In the genomic region with DNA sequence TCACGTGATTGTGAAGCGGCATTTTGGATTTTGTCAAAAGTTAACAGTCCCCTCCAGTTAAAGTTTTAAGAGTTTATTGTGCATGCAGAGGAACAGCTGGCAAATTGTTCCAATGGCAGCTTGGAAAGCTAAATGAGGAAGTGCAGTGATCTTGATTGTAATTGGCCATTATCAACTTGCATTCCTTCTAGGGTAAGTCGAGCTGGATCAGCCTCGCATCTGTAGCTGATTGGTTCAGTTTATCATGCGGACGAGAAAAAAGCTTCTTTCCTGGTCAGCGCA, we compare ENCODE assay signal across 8 cellular contexts. TPM values are rescaled to one million over a fixed set of nuclear protein-coding genes. Genes with fewer than 3 reads are reported as not detected.
DNase-seq lines count a peak whose midpoint lies in the region; ATAC-seq and TF ChIP-seq lines count a peak whose summit lies in the region.

No MANE protein-coding gene starts in this region.

- H3K4me1 Mint-ChIP-seq in natural killer cell: peaks cover 25 to 32% of the 10 kb centered on the region in 2 donors

- no peaks in the 10 kb centered on the region for H3K36me3 Mint-ChIP-seq in natural killer cell

- peak overlapping the region; percentile 100 for H3K4me3 Mint-ChIP-seq in natural killer cell

- H3K9me3 Mint-ChIP-seq in natural killer cell: no peaks in the 10 kb centered on the region

- no peaks in the 10 kb centered on the region for H3K27me3 Mint-ChIP-seq in natural killer cell (ENCODE audit: low read depth in 2 of 2)

- H3K27ac Mint-ChIP-seq in natural killer cell: peak overlapping the region; percentile 94 to 96

- H3K27ac ChIP-seq in heart right ventricle: peak overlapping the region in 9 of 10 donors; percentile 41 to 88 (median 85)
- peak overlapping the region; percentile 74 to 85 for H3K27ac ChIP-seq in esophagus (ENCODE audit: low read depth in 2 of 2, low read length in 1 of 2)

- WGBS in heart right ventricle, 2 donors: 1 to 2% methylated on average over 7 of the region's 7 CpGs
- WGBS in esophagus, 2 donors: 1 to 2% methylated on average over 7 of the region's 7 CpGs

- H3K27me3 ChIP-seq in heart right ventricle (no peaks in the 10 kb centered on the region), esophagus (ENCODE audit: control insufficient read depth in 1 of 2, insufficient read depth in 2 of 2, low read length in 2 of 2) (no peaks in the 10 kb centered on the region)

- H3K9me3 ChIP-seq in heart right ventricle (no peaks in the 10 kb centered on the region), esophagus (ENCODE audit: control insufficient read depth in 2 of 2, insufficient read depth in 1 of 2, low read depth in 1 of 2, low read length in 1 of 2) (no peaks in the 10 kb centered on the region)

- H3K36me3 ChIP-seq in heart right ventricle: peaks cover 0 to 15% (median 0%) of the 10 kb centered on the region in 9 donors
- H3K36me3 ChIP-seq in esophagus (ENCODE audit: control insufficient read depth in 2 of 2, insufficient read depth in 2 of 2, low read length in 1 of 2): peaks cover 0 to 4% of the 10 kb centered on the region in 2 donors

- ATAC-seq in heart right ventricle: no peak
- no peak for ATAC-seq in Right ventricle myocardium superior (ENCODE audit: poor library complexity)
- no peak for ATAC-seq in natural killer cell
- ATAC-seq in HG03439 (IDR thresholded peaks at IDR 0.05; ENCODE audit: unreplicated experiment): no peak

- peak overlapping the region; percentile 59 to 93 (median 72) for H3K4me3 ChIP-seq in heart right ventricle
- H3K4me3 ChIP-seq in esophagus (ENCODE audit: low read depth in 1 of 2, low read length in 2 of 2): peak overlapping the region; percentile 78 to 87

- no peak for DNase-seq in heart right ventricle
- DNase-seq in Right ventricle myocardium superior: no peak
- peak; percentile 69 for DNase-seq in HT-29 (ENCODE audit: low spot score)
- peak; percentile 70 for DNase-seq in SW480 (ENCODE audit: low spot score)
- DNase-seq in natural killer cell: no peak
- DNase-seq in activated effector memory CD4-positive, alpha-beta T cell treated with Interleukin-2 at 50 U/mL for 16 hours: no peak

- TF ChIP-seq CTCF in heart right ventricle (IDR thresholded peaks at IDR 0.05) (no peak), natural killer cell (IDR thresholded peaks at IDR 0.05) (no peak)

- H3K4me1 ChIP-seq in heart right ventricle (peaks cover 0 to 40% (median 24%) of the 10 kb centered on the region in 9 donors), esophagus (ENCODE audit: control insufficient read depth in 2 of 2, insufficient read depth in 2 of 2, low read length in 1 of 2) (peaks cover 0 to 5% of the 10 kb centered on the region in 2 donors)

- intact Hi-C loops in heart right ventricle (cut with DNase I): loop anchor here in 2 of 10 donors (2.0 to 5.0 kb wide), 2 partner anchors 32 to 144 kb away; a partner anchor contains a TSS
- intact Hi-C loops in Right ventricle myocardium superior (cut with DNase I): no loop called here
- intact Hi-C loops in natural killer cell (cut with micrococcal nuclease): no loop called here

RNA-seq across cellular contexts. Expression of a gene that starts 0.6 kb away (rescaled TPM):
- total RNA-seq in heart right ventricle (1 to 10 TPM; 1.7 to 5.6 (median 3.7) TPM), Right ventricle myocardium superior (3.4 TPM), natural killer cell (10 to 100 TPM; 16.7 to 18.6 (median 16.8) TPM)
- polyA plus RNA-seq in heart right ventricle (10 to 100 TPM in 1 of 2 donors, 1 to 10 TPM in 1; 2.5 to 10.9 TPM), esophagus (10 to 100 TPM in 1 of 2 donors, 1 to 10 TPM in 1; 4.7 to 11.3 TPM)
- total RNA-seq in HT-29 (2014; rRNA removed; shearing (Covaris generic)): 18.6 and 20.4 TPM in 2 replicates

RNA-seq across cellular contexts. Expression of a gene that starts 7.3 kb away (rescaled TPM):
- total RNA-seq in heart right ventricle: 100 to 1,000 TPM; 571 to 924 (median 746) TPM
- polyA plus RNA-seq in heart right ventricle: 1,000 to 10,000 TPM; 2,534 to 4,161 TPM
- total RNA-seq in Right ventricle myocardium superior: 900 TPM
- total RNA-seq in HT-29 (2014; rRNA removed; shearing (Covaris generic)): 918 and 1,014 TPM in 2 replicates
- 1,000 to 10,000 TPM; 1,217 to 1,445 TPM for polyA plus RNA-seq in esophagus
- total RNA-seq in natural killer cell: 100 to 1,000 TPM in 2 of 3 donors, 10 to 100 TPM in 1; 90.8 to 123 (median 111) TPM

RNA-seq across cellular contexts. Expression of a gene that starts 26.8 kb away (rescaled TPM):
- total RNA-seq in heart right ventricle: 10 to 100 TPM; 14.1 to 20.2 (median 16.0) TPM
- 10 to 100 TPM; 10.8 to 23.6 TPM for polyA plus RNA-seq in heart right ventricle
- 15.8 TPM for total RNA-seq in Right ventricle myocardium superior
- total RNA-seq in HT-29 (2014; rRNA removed; shearing (Covaris generic)): 21.0 and 28.5 TPM in 2 replicates
- polyA plus RNA-seq in esophagus: 10 to 100 TPM; 15.2 to 19.8 TPM
- total RNA-seq in natural killer cell: 100 to 1,000 TPM; 188 to 237 (median 215) TPM

RNA-seq across cellular contexts. Expression of a gene that starts 31.2 kb away (rescaled TPM):
- total RNA-seq in heart right ventricle: 1 to 10 TPM; 5.7 to 8.5 (median 7.8) TPM
- polyA plus RNA-seq in heart right ventricle: 1 to 10 TPM; 2.8 to 3.0 TPM
- 6.1 TPM for total RNA-seq in Right ventricle myocardium superior
- total RNA-seq in HT-29 (2014; rRNA removed; shearing (Covaris generic)): 8.5 and 9.7 TPM in 2 replicates
- 1 to 10 TPM; 2.2 to 2.5 TPM for polyA plus RNA-seq in esophagus
- 1 to 10 TPM; 6.8 to 9.7 (median 7.4) TPM for total RNA-seq in natural killer cell

RNA-seq across cellular contexts. Expression of a gene that starts 34.5 kb away (rescaled TPM):
- total RNA-seq in heart right ventricle (10 to 100 TPM; 12.6 to 21.7 (median 15.7) TPM), Right ventricle myocardium superior (19.9 TPM), natural killer cell (10 to 100 TPM; 54.0 to 61.6 (median 54.8) TPM)
- polyA plus RNA-seq in heart right ventricle (10 to 100 TPM; 19.7 to 20.7 TPM), esophagus (10 to 100 TPM; 22.5 to 24.3 TPM)
- 101 and 112 TPM in 2 replicates for total RNA-seq in HT-29 (2014; rRNA removed; shearing (Covaris generic))

Comparison
In these comparisons a context has a peak if more than half of its experiments do, and no peak if none do; other contexts are left out.
1. DNase-seq: peak in HT-29 (single experiment) and SW480 (single experiment); none in heart right ventricle (0 of 2), Right ventricle myocardium superior (single experiment), natural killer cell (single experiment) and activated effector memory CD4-positive, alpha-beta T cell treated with Interleukin-2 at 50 U/mL for 16 hours (single experiment).